ENCODE assay signal across 29 cellular contexts in the genomic region with DNA sequence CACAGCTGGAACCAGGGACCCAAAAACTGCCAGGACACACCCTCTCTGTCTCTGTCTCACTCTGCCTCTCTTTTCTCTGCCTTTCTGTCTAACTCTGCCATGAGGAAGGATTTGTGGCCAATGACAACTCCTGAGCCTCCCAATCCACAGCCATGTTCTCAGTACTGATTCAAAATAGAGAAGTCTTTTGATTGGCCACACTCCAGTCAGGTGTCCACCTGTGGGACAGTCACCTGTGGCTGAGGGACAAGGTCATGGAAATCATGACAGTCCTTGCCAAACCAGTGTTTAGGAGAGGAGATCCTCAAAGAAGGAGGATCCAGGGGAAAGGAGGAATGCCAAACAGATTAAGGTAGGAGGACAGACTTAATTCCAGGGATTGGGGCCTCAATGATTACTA. TPM values are rescaled to one million over a fixed set of nuclear protein-coding genes. Genes with fewer than 3 reads are reported as not detected.
DNase-seq lines count a peak whose midpoint lies in the region; ATAC-seq and TF ChIP-seq lines count a peak whose summit lies in the region.
"Had no signal": no experiment of that assay in that cellular context is flagged by ENCODE, and none has a peak within 500 bp of the region (broad histone marks: within the 10 kb centered on the region; RNA-seq: fewer than 3 reads in every experiment).

No MANE protein-coding gene starts in this region.

- H3K4me1 ChIP-seq in mammary epithelial cell (ENCODE audit: insufficient read depth, low read length) (peaks cover 29% of the 10 kb centered on the region), colonic mucosa (peaks cover 9% of the 10 kb centered on the region), osteoblast (ENCODE audit: insufficient read depth, low read length) (peaks cover 12% of the 10 kb centered on the region), aorta (ENCODE audit: control insufficient read depth in 1 of 2, insufficient read depth in 2 of 2, low read length in 2 of 2) (no peaks in the 10 kb centered on the region)
- H3K4me1 ChIP-seq: BE2C, neural progenitor cell had no signal

- POLR2A ChIA-PET in MCF 10A (lab: Yijun Ruan, JAX) = interaction anchor here (1.1 kb wide), 1 partner anchor 53 kb away, joined by 3 read pairs; the partner anchor contains the start of gene PEF1

- H3K4me1 Mint-ChIP-seq in MCF 10A (ENCODE audit: insufficient read depth, unreplicated experiment) = peaks cover 11% of the 10 kb centered on the region

- no peak overlapping the region for H3K27ac ChIP-seq in mammary epithelial cell (ENCODE audit: insufficient read depth, low read depth, low read length)
- peak overlapping the region; percentile 29 for H3K27ac ChIP-seq in colonic mucosa
- no peak overlapping the region for H3K27ac ChIP-seq in osteoblast (ENCODE audit: low read depth, low read length)
- peak overlapping the region; percentile 44 to 92 for H3K27ac ChIP-seq in aorta (ENCODE audit: low read depth in 1 of 2, low read length in 2 of 2)
- H3K27ac ChIP-seq: cardiac muscle cell, dorsolateral prefrontal cortex, neural progenitor cell, psoas muscle, upper lobe of left lung had no signal

- H3K9me3 ChIP-seq in mammary epithelial cell (replicated peaks; ENCODE audit: insufficient read depth, low read length) (no peaks in the 10 kb centered on the region), colonic mucosa (no peaks in the 10 kb centered on the region), osteoblast (ENCODE audit: low read depth, low read length) (no peaks in the 10 kb centered on the region), aorta (ENCODE audit: control insufficient read depth, low read length) (no peaks in the 10 kb centered on the region)
- H3K9me3 ChIP-seq: BE2C, MG63, psoas muscle, upper lobe of left lung had no signal

- H3K4me3 ChIP-seq in mammary epithelial cell (replicated peaks in 1 of 3; ENCODE audit: insufficient read depth in 1 of 3, low read depth in 2 of 3, low read length in 3 of 3) (no peak overlapping the region), colonic mucosa (no peak overlapping the region), osteoblast (ENCODE audit: insufficient read depth, low read length) (no peak overlapping the region), aorta (ENCODE audit: low read length in 2 of 2) (no peak overlapping the region)
- H3K4me3 ChIP-seq: cardiac muscle cell, dorsolateral prefrontal cortex, MG63, neural progenitor cell, psoas muscle, upper lobe of left lung had no signal

- no peaks in the 10 kb centered on the region for H3K9me3 Mint-ChIP-seq in MCF 10A (ENCODE audit: unreplicated experiment)
- H3K9me3 Mint-ChIP-seq: activated T-cell treated with anti-CD3 and anti-CD28 coated beads, Interleukin-2, amount 50 U/mL, for 24 hours; neural progenitor cell had no signal

- DNase-seq in MCF 10A (ENCODE audit: unreplicated experiment) (no peak), mammary epithelial cell (no peak), colonic mucosa (no peak), osteoblast (ENCODE audit: insufficient read length, low spot score, missing footprints) (no peak), aorta (no peak), GM10266 (ENCODE audit: extremely low spot score) (no peak), NCI-H774 (lab: John Stamatoyannopoulos, UW) (no peak)
- DNase-seq: activated CD4-positive, CD25-positive, alpha-beta regulatory T cell treated with anti-CD3 and anti-CD28 coated beads, Interleukin-2, amount 50 U/mL, for 72 hours; activated CD8-positive, alpha-beta memory T cell treated with anti-CD3 and anti-CD28 coated beads for 24 hours; activated T-cell treated with anti-CD3 and anti-CD28 coated beads, Interleukin-2, amount 50 U/mL, for 24 hours; BE2C; IMR-90; left ventricle myocardium superior; NCI-H1436; NCI-H2107; NCI-H510A; psoas muscle; stimulated activated CD4-positive, alpha-beta T cell treated with anti-CD3 and anti-CD28 coated beads, Interleukin-2, amount 100 ng/mL, for 48 hours; stimulated activated naive CD4-positive, alpha-beta T cell treated with Interleukin-2 at 50 U/mL for 16 hours; SW 1271; upper lobe of left lung had no signal

- H3K79me2 ChIP-seq in mammary epithelial cell (ENCODE audit: insufficient read depth, low read length) (no peaks in the 10 kb centered on the region), osteoblast (ENCODE audit: insufficient read depth, low read length) (no peaks in the 10 kb centered on the region)

- no peak overlapping the region for H3K4me2 ChIP-seq in mammary epithelial cell (ENCODE audit: insufficient read depth, low read depth, low read length)
- H3K4me2 ChIP-seq in osteoblast (ENCODE audit: insufficient read depth, low read length) = peak overlapping the region; percentile 17
- H3K4me2 ChIP-seq: neural progenitor cell had no signal

- dilution Hi-C loops in mammary epithelial cell (cut with HindIII; ENCODE audit: low sequenced_read_pairs) = no loop called here

- H3K27me3 Mint-ChIP-seq in MCF 10A (ENCODE audit: insufficient read depth, unreplicated experiment) = peaks cover 10% of the 10 kb centered on the region

- no peak overlapping the region for H2AFZ ChIP-seq in mammary epithelial cell (ENCODE audit: low read depth, low read length)
- H2AFZ ChIP-seq in osteoblast (ENCODE audit: low read length) = peak overlapping the region; percentile 73
- H2AFZ ChIP-seq: neural progenitor cell had no signal

- BruUV-seq in MCF 10A (replicated peaks; lab: Mats Ljungman, UMichigan) (no TSS peak), mammary epithelial cell (replicated peaks; lab: Mats Ljungman, UMichigan) (no TSS peak)

- no peaks in the 10 kb centered on the region for H3K36me3 Mint-ChIP-seq in MCF 10A (ENCODE audit: insufficient read depth, unreplicated experiment)
- H3K36me3 Mint-ChIP-seq: neural progenitor cell had no signal

- H3K4me3 Mint-ChIP-seq in MCF 10A (ENCODE audit: unreplicated experiment) = no peak overlapping the region
- H3K4me3 Mint-ChIP-seq: activated T-cell treated with anti-CD3 and anti-CD28 coated beads, Interleukin-2, amount 50 U/mL, for 24 hours; neural progenitor cell had no signal

- no peak for ATAC-seq in aorta (ENCODE audit: low FRiP score)
- ATAC-seq in GM19328 (IDR thresholded peaks at IDR 0.05; ENCODE audit: unreplicated experiment) = no peak
- ATAC-seq: left ventricle myocardium superior, psoas muscle had no signal

- TF ChIP-seq CTCF in MCF 10A (IDR thresholded peaks at IDR 0.05; ENCODE audit: unreplicated experiment) = no peak
- no peak for TF ChIP-seq CTCF in mammary epithelial cell (conservative IDR thresholded peaks at IDR 0.05 in 1 of 2, IDR thresholded peaks at IDR 0.05 in 1 of 2; ENCODE audit: extremely low read depth in 1 of 2, insufficient read depth in 1 of 2, low read depth in 1 of 2, low read length in 2 of 2)
- no peak for TF ChIP-seq CTCF in colonic mucosa (IDR thresholded peaks at IDR 0.05)
- TF ChIP-seq CTCF in osteoblast (IDR thresholded peaks at IDR 0.05; ENCODE audit: extremely low read depth, low read depth, low read length) = no peak
- no peak for TF ChIP-seq CTCF in GM10266 (IDR thresholded peaks at IDR 0.05; ENCODE audit: control insufficient read depth, insufficient read depth, low read depth, missing control alignments)

- intact Hi-C loops in MCF 10A (cut with micrococcal nuclease) (loop anchor here (5.0 kb wide), 1 partner anchor 130 kb away; no protein-coding TSS in a partner anchor), mammary epithelial cell (cut with micrococcal nuclease) (no loop called here), colonic mucosa (cut with DNase I) (no loop called here), aorta (cut with DNase I) (no loop called here)

- CTCF ChIA-PET in MCF 10A (lab: Yijun Ruan, JAX) (interaction anchor here (1.0 to 3.5 kb wide), 9 partner anchors 11 to 405 kb away, joined by 3 to 36 read pairs (median 6); partner anchors contain the start of gene TINAGL1), mammary epithelial cell (lab: Charles Lee; ENCODE audit: low non-redundant PET) (interaction anchor here (0.7 kb wide), 1 partner anchor 149 kb away, joined by 3 read pairs; no protein-coding TSS in a partner anchor)

- in situ Hi-C loops in mammary epithelial cell (cut with MboI; ENCODE audit: low sequenced_read_pairs in 2 of 2) = no loop called here

- H3K36me3 ChIP-seq in mammary epithelial cell (ENCODE audit: insufficient read depth, low read length) (no peaks in the 10 kb centered on the region), colonic mucosa (no peaks in the 10 kb centered on the region), osteoblast (ENCODE audit: insufficient read depth, low read length) (no peaks in the 10 kb centered on the region), aorta (ENCODE audit: control insufficient read depth in 1 of 2, insufficient read depth in 2 of 2, low read length in 1 of 2) (no peaks in the 10 kb centered on the region)
- H3K36me3 ChIP-seq: BE2C, cardiac muscle cell, MG63, neural progenitor cell had no signal

- peak overlapping the region; percentile 2 for H3K27ac Mint-ChIP-seq in MCF 10A (ENCODE audit: low read depth, unreplicated experiment)
- H3K27ac Mint-ChIP-seq: activated T-cell treated with anti-CD3 and anti-CD28 coated beads, Interleukin-2, amount 50 U/mL, for 24 hours; neural progenitor cell had no signal

- H3K27me3 ChIP-seq in mammary epithelial cell (ENCODE audit: insufficient read depth, low read length) = no peaks in the 10 kb centered on the region
- no peaks in the 10 kb centered on the region for H3K27me3 ChIP-seq in colonic mucosa
- H3K27me3 ChIP-seq in osteoblast (ENCODE audit: insufficient read depth, low read length) = no peaks in the 10 kb centered on the region
- H3K27me3 ChIP-seq in aorta (ENCODE audit: control insufficient read depth in 1 of 2, insufficient read depth in 2 of 2, low read length in 1 of 2) = no peaks in the 10 kb centered on the region
- H3K27me3 ChIP-seq: BE2C, MG63, upper lobe of left lung had no signal

- H3K9ac ChIP-seq in mammary epithelial cell (ENCODE audit: insufficient read depth, low read length) (no peak overlapping the region), colonic mucosa (ENCODE audit: low read depth in 2 of 2, low read length in 2 of 2) (peak overlapping the region in 1 of 2 donors; percentile 43)
- H3K9ac ChIP-seq: neural progenitor cell had no signal

- H4K20me1 ChIP-seq in mammary epithelial cell (ENCODE audit: insufficient read depth, low read length) (no peaks in the 10 kb centered on the region), osteoblast (ENCODE audit: insufficient read depth, low read length) (no peaks in the 10 kb centered on the region)

RNA-seq across cellular contexts. Expression of gene TINAGL1, which starts 15.8 kb away (rescaled TPM):
- total RNA-seq in MCF 10A (2022) (2.7 and 2.9 TPM in 2 replicates), mammary epithelial cell (100 to 1,000 TPM; 433 to 840 TPM), colonic mucosa (100 to 1,000 TPM; 116 to 130 TPM), osteoblast (31.5 and 50.3 TPM in 2 replicates), aorta (100 to 1,000 TPM; 317 to 506 TPM)
- polyA plus RNA-seq in mammary epithelial cell (578 TPM), aorta (100 to 1,000 TPM; 158 to 325 TPM)
- 360 TPM for polyA minus RNA-seq in mammary epithelial cell
- total RNA-seq: mononuclear cell had no signal

RNA-seq across cellular contexts. Expression of gene HCRTR1, which starts 25.4 kb away (rescaled TPM):
- total RNA-seq in MCF 10A (2022) (not detected in 2 replicates), mammary epithelial cell (not detected), colonic mucosa (not detected), osteoblast (not detected in 2 replicates), aorta (under 1 TPM in 1 of 2 donors, not detected in 1; 0.42 TPM)
- polyA plus RNA-seq in mammary epithelial cell (not detected), aorta (under 1 TPM in 1 of 2 donors, not detected in 1; 0.18 TPM)
- polyA minus RNA-seq in mammary epithelial cell = not detected
- total RNA-seq: A172, cardiac muscle cell, H4, IMR-90, mononuclear cell had no signal
- polyA plus RNA-seq: cardiac muscle cell, IMR-90 had no signal

RNA-seq across cellular contexts. Expression of gene PEF1, which starts 52.5 kb away (rescaled TPM):
- 56.7 and 61.1 TPM in 2 replicates for total RNA-seq in MCF 10A (2022)
- 10 to 100 TPM; 58.6 to 78.0 TPM for total RNA-seq in mammary epithelial cell
- polyA plus RNA-seq in mammary epithelial cell = 106 TPM
- 81.6 TPM for polyA minus RNA-seq in mammary epithelial cell
- total RNA-seq in colonic mucosa = 10 to 100 TPM; 57.5 to 67.8 TPM
- total RNA-seq in osteoblast = 75.7 and 86.5 TPM in 2 replicates
- 10 to 100 TPM; 57.9 to 65.0 TPM for total RNA-seq in aorta
- polyA plus RNA-seq in aorta = 10 to 100 TPM; 75.5 to 83.9 TPM

Comparison
In these comparisons a context has a peak if more than half of its experiments do, and no peak if none do; other contexts are left out.
1. H3K27ac ChIP-seq: peak in colonic mucosa (single experiment) and aorta (2 of 2); none in mammary epithelial cell (single experiment) and osteoblast (single experiment).